Comparison of ENCODE assay signal across 1 cellular context in the genomic region with DNA sequence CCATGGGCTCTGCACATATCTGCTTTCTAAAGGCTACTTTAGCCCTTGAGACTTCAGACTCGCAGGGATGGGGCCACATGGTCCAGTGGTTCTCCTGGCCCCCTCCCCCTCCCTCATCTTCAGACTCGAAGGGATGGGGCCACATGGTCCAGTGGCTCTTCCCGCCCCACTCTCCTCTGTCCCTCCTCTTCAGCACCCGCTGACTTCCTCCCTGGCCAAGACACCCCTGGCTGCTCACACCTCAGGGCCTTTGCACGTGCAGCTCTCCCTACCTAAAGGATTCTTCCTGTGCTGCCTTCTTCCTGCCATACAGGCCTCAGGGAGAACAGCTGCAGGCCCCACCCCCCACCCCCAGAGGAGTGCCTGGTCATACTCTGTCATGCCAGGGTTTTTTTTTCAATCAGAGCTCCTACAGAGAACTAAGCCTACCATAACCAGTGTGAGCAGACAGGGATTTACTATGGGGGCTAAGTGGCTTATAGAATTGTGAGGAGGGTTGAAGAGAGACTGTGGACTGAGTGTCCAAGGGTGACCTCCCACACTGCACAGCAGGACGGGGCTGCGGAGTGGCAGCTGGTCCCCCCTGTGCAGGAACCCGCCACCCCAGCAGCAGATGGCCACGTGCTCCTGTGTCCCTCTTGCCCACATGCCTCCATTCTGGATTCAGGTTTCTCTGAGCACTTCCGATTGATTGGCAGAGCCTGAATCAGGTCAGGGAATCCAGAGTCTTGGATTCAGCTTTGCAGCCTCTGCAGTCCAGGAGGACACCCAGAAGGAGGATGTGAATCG.
TF ChIP-seq lines count a peak whose summit lies in the region.

No MANE protein-coding gene starts in this region.

TF ChIP-seq in HEK293, 187 proteins besides CTCF, POLR2A, EP300 and RAD21:
- TF ChIP-seq, protein P1, sequence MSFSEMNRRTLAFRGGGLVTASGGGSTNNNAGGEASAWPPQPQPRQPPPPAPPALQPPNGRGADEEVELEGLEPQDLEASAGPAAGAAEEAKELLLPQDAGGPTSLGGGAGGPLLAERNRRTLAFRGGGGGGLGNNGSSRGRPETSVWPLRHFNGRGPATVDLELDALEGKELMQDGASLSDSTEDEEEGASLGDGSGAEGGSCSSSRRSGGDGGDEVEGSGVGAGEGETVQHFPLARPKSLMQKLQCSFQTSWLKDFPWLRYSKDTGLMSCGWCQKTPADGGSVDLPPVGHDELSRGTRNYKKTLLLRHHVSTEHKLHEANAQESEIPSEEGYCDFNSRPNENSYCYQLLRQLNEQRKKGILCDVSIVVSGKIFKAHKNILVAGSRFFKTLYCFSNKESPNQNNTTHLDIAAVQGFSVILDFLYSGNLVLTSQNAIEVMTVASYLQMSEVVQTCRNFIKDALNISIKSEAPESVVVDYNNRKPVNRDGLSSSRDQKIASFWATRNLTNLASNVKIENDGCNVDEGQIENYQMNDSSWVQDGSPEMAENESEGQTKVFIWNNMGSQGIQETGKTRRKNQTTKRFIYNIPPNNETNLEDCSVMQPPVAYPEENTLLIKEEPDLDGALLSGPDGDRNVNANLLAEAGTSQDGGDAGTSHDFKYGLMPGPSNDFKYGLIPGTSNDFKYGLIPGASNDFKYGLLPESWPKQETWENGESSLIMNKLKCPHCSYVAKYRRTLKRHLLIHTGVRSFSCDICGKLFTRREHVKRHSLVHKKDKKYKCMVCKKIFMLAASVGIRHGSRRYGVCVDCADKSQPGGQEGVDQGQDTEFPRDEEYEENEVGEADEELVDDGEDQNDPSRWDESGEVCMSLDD (tag by site-specific recombination; IDR thresholded peaks at IDR 0.05): no peak
- 0 out of 2 replicates have a peak, but pooled peaks have one; percentile 31 for TF ChIP-seq ZBTB17 (tag by site-specific recombination; IDR thresholded peaks at IDR 0.05)
- peak; percentile 82 for TF ChIP-seq ZNF623 (tag by site-specific recombination; IDR thresholded peaks at IDR 0.05)
- TF ChIP-seq ZNF394 (tag by site-specific recombination; IDR thresholded peaks at IDR 0.05; ENCODE audit: borderline replicate concordance): no peak
TF ChIP-seq in HEK293: peak in this region for 2.
